Comparison of ENCODE assay signal across 25 cellular contexts in genomic region chr7:111290982-111291381, GRCh38.
"Had no signal": no experiment of that assay in that cellular context is flagged by ENCODE, and none has a peak within 500 bp of the region (broad histone marks: within the 10 kb centered on the region; RNA-seq: fewer than 3 reads in every experiment).

No MANE protein-coding gene starts in this region.

- H3K27ac ChIP-seq: dorsolateral prefrontal cortex, left ventricle myocardium inferior, lower lobe of right lung, pancreas, right lobe of liver, thoracic aorta, upper lobe of left lung had no signal

- H3K27ac Mint-ChIP-seq: immature natural killer cell; stimulated activated naive B cell treated with anti-CD40 and anti-IgM and Interleukin-4, amounts not matched to agents 10 μg/mL and 1 μg/mL and 100 μg/mL, for 72 hours; stimulated activated naive CD8-positive, alpha-beta T cell treated with anti-CD3 and anti-CD28 coated beads, Interleukin-15, Interleukin-2, amounts not matched to agents 100 ng/mL and 50 ng/mL, for 24 hours had no signal

- H3K4me3 ChIP-seq: dorsolateral prefrontal cortex, left ventricle myocardium inferior, lower lobe of right lung, pancreas, right lobe of liver, thoracic aorta, tibial nerve, upper lobe of left lung had no signal

- ATAC-seq: left colon; lower lobe of right lung; naive thymus-derived CD8-positive, alpha-beta T cell; pancreas; right lobe of liver; stimulated activated naive B cell treated with anti-CD40 and anti-IgM and Interleukin-4, amounts not matched to agents 10 μg/mL and 1 μg/mL and 100 μg/mL, for 72 hours had no signal

- H3K9me3 ChIP-seq: pancreas, right lobe of liver, thoracic aorta, upper lobe of left lung had no signal

- DNase-seq: cortex of kidney; dorsolateral prefrontal cortex; effector CD4-positive, alpha-beta T cell; hypothalamus; immature natural killer cell; islet precursor cell; kidney glomerular epithelial cell; left colon; left ventricle myocardium inferior; lower lobe of right lung; midbrain; naive thymus-derived CD8-positive, alpha-beta T cell; occipital lobe; pancreas; right lobe of liver; small intestine; stimulated activated CD4-positive, alpha-beta T cell treated with anti-CD3 and anti-CD28 coated beads, Interleukin-15, amount 100 ng/mL, for 24 hours; stimulated activated CD4-positive, alpha-beta T cell treated with anti-CD3 and anti-CD28 coated beads, Interleukin-2, amount 100 ng/mL, for 48 hours; stimulated activated naive B cell treated with anti-CD40 and anti-IgM and Interleukin-4, amounts not matched to agents 10 μg/mL and 1 μg/mL and 100 μg/mL, for 72 hours; upper lobe of left lung had no signal

- H3K27me3 Mint-ChIP-seq: naive thymus-derived CD8-positive, alpha-beta T cell; stimulated activated naive B cell treated with anti-CD40 and anti-IgM and Interleukin-4, amounts not matched to agents 10 μg/mL and 1 μg/mL and 100 μg/mL, for 72 hours; stimulated activated naive CD8-positive, alpha-beta T cell treated with anti-CD3 and anti-CD28 coated beads, Interleukin-15, Interleukin-2, amounts not matched to agents 100 ng/mL and 50 ng/mL, for 24 hours had no signal

- H3K4me1 Mint-ChIP-seq: immature natural killer cell had no signal

- H3K4me1 ChIP-seq: lower lobe of right lung, right lobe of liver, upper lobe of left lung had no signal

- FAIRE-seq: frontal cortex, pancreas, small intestine, urothelium cell line had no signal

- H3K36me3 ChIP-seq: left ventricle myocardium inferior, lower lobe of right lung, pancreas, right lobe of liver, thoracic aorta, tibial nerve, upper lobe of left lung had no signal

- H3K4me3 Mint-ChIP-seq: immature natural killer cell; naive thymus-derived CD8-positive, alpha-beta T cell; stimulated activated naive B cell treated with anti-CD40 and anti-IgM and Interleukin-4, amounts not matched to agents 10 μg/mL and 1 μg/mL and 100 μg/mL, for 72 hours; stimulated activated naive CD8-positive, alpha-beta T cell treated with anti-CD3 and anti-CD28 coated beads, Interleukin-15, Interleukin-2, amounts not matched to agents 100 ng/mL and 50 ng/mL, for 24 hours had no signal

- H3K27me3 ChIP-seq: dorsolateral prefrontal cortex, pancreas, right lobe of liver, tibial nerve, upper lobe of left lung had no signal
